In the genomic region with DNA sequence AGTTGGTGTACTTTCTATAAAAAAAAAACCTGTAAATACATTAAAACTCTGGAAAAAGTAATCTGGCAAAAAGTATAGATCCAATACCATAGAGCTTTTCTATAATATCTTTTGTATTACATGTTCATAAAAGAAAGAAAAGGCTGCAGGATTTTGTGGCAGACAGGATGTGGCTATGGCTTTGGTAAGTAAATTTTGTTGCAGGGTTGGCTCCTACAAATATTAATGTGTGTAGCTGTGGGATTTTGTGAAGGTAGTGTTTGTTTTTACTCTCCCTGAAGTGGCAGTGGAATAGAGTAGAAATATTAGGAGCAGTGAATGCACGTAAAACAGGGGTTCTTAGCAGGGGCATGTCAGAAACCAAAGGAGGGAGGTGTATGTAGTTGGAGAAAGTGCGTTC, we compare ENCODE assay signal across 28 cellular contexts.
"Had no signal": no experiment of that assay in that cellular context is flagged by ENCODE, and none has a peak within 500 bp of the region (broad histone marks: within the 10 kb centered on the region; RNA-seq: fewer than 3 reads in every experiment).

No MANE protein-coding gene starts in this region.

- H3K9me3 ChIP-seq: esophagus muscularis mucosa, gastroesophageal sphincter, heart right ventricle had no signal

- H3K4me3 Mint-ChIP-seq: activated CD4-positive, alpha-beta memory T cell treated with anti-CD3 and anti-CD28 coated beads, Interleukin-2, amount 10 ng/mL, durations not matched to agents 7 days and 5 days; activated CD4-positive, alpha-beta T cell treated with anti-CD3 and anti-CD28 coated beads, Interleukin-2, amount 10 ng/mL, durations not matched to agents 7 days and 5 days; activated naive CD8-positive, alpha-beta T cell; activated T-cell treated with anti-CD3 and anti-CD28 coated beads, Interleukin-2, amount 50 U/mL, for 4 hours; activated T-helper 17 cell treated with anti-CD3 and anti-CD28 coated beads, Interleukin-2, amount 50 U/mL, for 72 hours; effector memory CD8-positive, alpha-beta T cell; WTC11 had no signal

- H3K4me3 ChIP-seq: esophagus muscularis mucosa, gastroesophageal sphincter, heart right ventricle had no signal

- H3K4me1 Mint-ChIP-seq: activated T-helper 17 cell treated with anti-CD3 and anti-CD28 coated beads, Interleukin-2, amount 50 U/mL, for 72 hours had no signal

- DNase-seq: activated CD4-positive, alpha-beta memory T cell treated with anti-CD3 and anti-CD28 coated beads, Interleukin-2, amount 10 ng/mL, durations not matched to agents 7 days and 5 days; activated CD4-positive, alpha-beta T cell treated with anti-CD3 and anti-CD28 coated beads for 1 hour; activated CD4-positive, alpha-beta T cell treated with anti-CD3 and anti-CD28 coated beads for 4 hours; activated CD4-positive, alpha-beta T cell treated with anti-CD3 and anti-CD28 coated beads, Interleukin-2, amount 10 ng/mL, durations not matched to agents 7 days and 5 days; activated CD4-positive, alpha-beta T cell treated with anti-CD3 and anti-CD28 coated beads, Interleukin-2, amount 50 U/mL, for 4 hours; activated CD8-positive, alpha-beta memory T cell treated with anti-CD3 and anti-CD28 coated beads, Interleukin-2, amount 50 U/mL, for 48 hours; activated effector memory CD4-positive, alpha-beta T cell treated with Interleukin-2 at 50 U/mL for 16 hours; activated gamma-delta T cell treated with Interleukin-2 at 50 U/mL for 16 hours; activated naive CD4-positive, alpha-beta T cell treated with anti-CD3 and anti-CD28 coated beads, Interleukin-2, amount 50 U/mL, for 16 hours; activated naive CD4-positive, alpha-beta T cell treated with Interleukin-2 at 50 U/mL for 16 hours; activated T-cell treated with anti-CD3 and anti-CD28 coated beads for 4 hours; activated T-cell treated with anti-CD3 and anti-CD28 coated beads, Interleukin-2, amount 50 U/mL, for 4 hours; amniotic stem cell; anterior cingulate cortex; caudate nucleus; cortex of kidney; dermis blood vessel endothelial cell; effector CD4-positive, alpha-beta T cell; effector memory CD8-positive, alpha-beta T cell; erythroblast; foreskin keratinocyte; heart right ventricle had no signal

- H3K27ac Mint-ChIP-seq: activated CD4-positive, alpha-beta memory T cell treated with anti-CD3 and anti-CD28 coated beads, Interleukin-2, amount 10 ng/mL, durations not matched to agents 7 days and 5 days; activated CD4-positive, alpha-beta T cell treated with anti-CD3 and anti-CD28 coated beads, Interleukin-2, amount 10 ng/mL, durations not matched to agents 7 days and 5 days; activated naive CD8-positive, alpha-beta T cell; activated T-helper 17 cell treated with anti-CD3 and anti-CD28 coated beads, Interleukin-2, amount 50 U/mL, for 72 hours; effector memory CD8-positive, alpha-beta T cell; WTC11 had no signal

- H3K4me1 ChIP-seq: esophagus muscularis mucosa, foreskin keratinocyte, gastroesophageal sphincter had no signal

- H3K36me3 ChIP-seq: esophagus muscularis mucosa, gastroesophageal sphincter, heart right ventricle had no signal

- H3K36me3 Mint-ChIP-seq: activated naive CD8-positive, alpha-beta T cell; WTC11 had no signal

- H3K27me3 ChIP-seq: esophagus muscularis mucosa, foreskin keratinocyte, gastroesophageal sphincter had no signal

- ATAC-seq: activated T-cell treated with anti-CD3 and anti-CD28 coated beads, Interleukin-2, amount 50 U/mL, for 4 hours; activated T-helper 17 cell treated with anti-CD3 and anti-CD28 coated beads, Interleukin-2, amount 50 U/mL, for 72 hours; effector memory CD8-positive, alpha-beta T cell; foreskin keratinocyte; gastroesophageal sphincter; heart right ventricle; WTC11 had no signal

- H3K27ac ChIP-seq: esophagus muscularis mucosa, foreskin keratinocyte, gastroesophageal sphincter, heart right ventricle, VCaP had no signal

- H3K9me3 Mint-ChIP-seq: activated CD4-positive, alpha-beta memory T cell treated with anti-CD3 and anti-CD28 coated beads, Interleukin-2, amount 10 ng/mL, durations not matched to agents 7 days and 5 days; activated CD4-positive, alpha-beta T cell treated with anti-CD3 and anti-CD28 coated beads, Interleukin-2, amount 10 ng/mL, durations not matched to agents 7 days and 5 days; activated T-cell treated with anti-CD3 and anti-CD28 coated beads, Interleukin-2, amount 50 U/mL, for 4 hours; activated T-helper 17 cell treated with anti-CD3 and anti-CD28 coated beads, Interleukin-2, amount 50 U/mL, for 72 hours; effector memory CD8-positive, alpha-beta T cell; WTC11 had no signal
